Comparison of ENCODE assay signal across 7 cellular contexts in the genomic region with DNA sequence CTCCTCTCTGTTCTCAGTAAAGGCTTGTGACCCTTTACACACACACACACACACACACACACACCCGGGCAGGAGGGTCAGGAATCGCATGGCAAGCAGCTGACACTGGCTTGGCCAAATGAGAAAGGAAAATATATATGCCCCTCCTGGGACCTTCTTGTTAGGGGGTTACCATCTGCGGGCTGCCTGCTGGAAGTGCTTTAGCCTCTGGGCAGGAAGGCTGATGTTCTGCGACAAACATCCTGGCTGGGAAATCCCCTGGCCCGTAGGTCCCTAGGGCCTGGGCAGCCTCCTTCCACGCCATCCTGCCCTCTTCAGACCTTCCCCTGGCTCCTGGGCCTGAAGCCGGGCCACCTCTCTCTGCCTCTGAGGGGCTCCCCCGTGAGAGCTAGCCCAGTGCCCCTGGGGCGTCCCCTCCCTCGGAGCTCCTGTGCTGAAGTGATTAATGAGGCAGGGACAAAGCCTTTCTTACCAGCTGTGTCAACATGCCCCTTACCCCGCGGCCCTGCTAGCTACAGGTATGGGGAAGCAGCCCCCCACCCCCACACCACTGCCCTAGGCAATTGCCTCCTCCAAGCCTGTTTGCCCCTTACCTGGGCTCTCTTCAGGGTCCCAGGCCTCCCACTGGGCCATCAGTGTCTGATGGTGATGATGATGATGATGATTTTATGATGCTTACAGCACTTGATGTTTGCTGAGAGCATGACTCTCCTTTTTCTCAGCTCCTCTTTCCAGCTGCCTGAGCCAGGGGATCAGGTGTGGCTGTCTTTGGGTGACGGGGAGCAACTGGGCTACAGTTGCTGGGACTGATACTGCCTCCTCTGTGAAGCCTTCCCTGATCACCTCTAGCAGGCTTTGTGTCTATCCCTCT. TPM values are rescaled to one million over a fixed set of nuclear protein-coding genes. Genes with fewer than 3 reads are reported as not detected.
DNase-seq lines count a peak whose midpoint lies in the region; ATAC-seq and TF ChIP-seq lines count a peak whose summit lies in the region.

No MANE protein-coding gene starts in this region.

- H3K4me3 ChIP-seq in WERI-Rb-1 (ENCODE audit: low read depth, low read length) (no peak overlapping the region), skeletal muscle tissue (ENCODE audit: low read length in 3 of 3) (no peak overlapping the region)

- peak overlapping the region; percentile 10 to 45 (median 15) for H3K9ac ChIP-seq in skeletal muscle tissue (ENCODE audit: low read depth in 1 of 3, low read length in 3 of 3)

- H3K27me3 ChIP-seq in WERI-Rb-1 (ENCODE audit: insufficient read depth, low read depth, severe bottlenecking) (no peaks in the 10 kb centered on the region), skeletal muscle tissue (ENCODE audit: control insufficient read depth in 3 of 3, insufficient read depth in 3 of 3, low read length in 3 of 3) (peaks cover 0 to 7% (median 2%) of the 10 kb centered on the region in 3 donors)

- ATAC-seq in GM18861 (IDR thresholded peaks at IDR 0.05; ENCODE audit: unreplicated experiment), result peak; percentile 85
- ATAC-seq in HG03439 (IDR thresholded peaks at IDR 0.05; ENCODE audit: unreplicated experiment), result peak; percentile 73
- ATAC-seq in esophagus mucosa, result peak; percentile 27
- no peak for ATAC-seq in HG03565 (IDR thresholded peaks at IDR 0.05; ENCODE audit: unreplicated experiment)

- peak; percentile 55 for DNase-seq in WERI-Rb-1
- DNase-seq in OCI-M1 (lab: John Stamatoyannopoulos, UW), result no peak

- H3K27ac ChIP-seq in WERI-Rb-1, result peak overlapping the region; percentile 49
- peak overlapping the region; percentile 11 for H3K27ac ChIP-seq in skeletal muscle tissue (ENCODE audit: low read depth, low read length)

- H3K9me3 ChIP-seq in WERI-Rb-1 (ENCODE audit: severe bottlenecking), result no peaks in the 10 kb centered on the region
- H3K9me3 ChIP-seq in skeletal muscle tissue (ENCODE audit: control insufficient read depth in 3 of 3, low read length in 3 of 3), result no peaks in the 10 kb centered on the region

- peaks cover 21 to 30% (median 28%) of the 10 kb centered on the region in 3 donors for H3K4me1 ChIP-seq in skeletal muscle tissue (ENCODE audit: control insufficient read depth in 3 of 3, insufficient read depth in 3 of 3, low read length in 3 of 3)

- no peak for TF ChIP-seq CTCF in WERI-Rb-1 (IDR thresholded peaks at IDR 0.05; ENCODE audit: low read depth, low read length)

- no peaks in the 10 kb centered on the region for H3K36me3 ChIP-seq in WERI-Rb-1
- no peaks in the 10 kb centered on the region for H3K36me3 ChIP-seq in skeletal muscle tissue (ENCODE audit: control insufficient read depth in 3 of 3, insufficient read depth in 3 of 3, low read length in 3 of 3)

RNA-seq across cellular contexts. Expression of a gene that starts 32.8 kb away (rescaled TPM):
- 5.7 TPM for total RNA-seq in esophagus mucosa
- 1.6 TPM for total RNA-seq in skeletal muscle tissue
